ENCODE assay signal across 13 cellular contexts in the genomic region with DNA sequence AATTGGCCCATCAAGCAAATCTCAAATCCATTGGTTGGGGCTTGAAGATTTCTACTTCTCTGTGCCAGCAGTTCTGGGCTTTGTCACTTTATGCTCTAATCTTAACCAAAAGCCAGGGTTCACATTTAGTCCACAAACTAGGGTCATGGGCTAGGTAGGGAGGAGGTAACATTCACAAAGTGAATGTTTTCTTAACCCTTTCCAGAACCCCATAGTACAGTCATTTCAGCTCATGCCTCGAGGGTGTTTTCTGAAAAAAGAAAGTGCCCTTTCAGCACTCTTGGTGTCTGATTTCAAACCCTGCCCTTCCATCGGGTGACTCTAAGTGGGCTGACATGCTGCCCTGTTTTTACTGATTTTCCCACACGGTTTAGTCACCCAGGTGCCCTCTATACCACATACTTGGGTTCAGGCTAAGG. TPM values are rescaled to one million over a fixed set of nuclear protein-coding genes. Genes with fewer than 3 reads are reported as not detected.
A peak's percentile ranks its signal among the peaks of the same experiment; 100 is the strongest.
DNase-seq lines count a peak whose midpoint lies in the region; ATAC-seq, FAIRE-seq and TF ChIP-seq lines count a peak whose summit lies in the region.
"Had no signal": no experiment of that assay in that cellular context is flagged by ENCODE, and none has a peak within 500 bp of the region (broad histone marks: within the 10 kb centered on the region; RNA-seq: fewer than 3 reads in every experiment).

No MANE protein-coding gene starts in this region.

- peak overlapping the region in 1 of 10 donors; percentile 7 for H3K4me3 Mint-ChIP-seq in naive thymus-derived CD8-positive, alpha-beta T cell

- ATAC-seq in naive thymus-derived CD8-positive, alpha-beta T cell: no peak

- no peaks in the 10 kb centered on the region for H3K36me3 Mint-ChIP-seq in naive thymus-derived CD8-positive, alpha-beta T cell

- H3K27me3 Mint-ChIP-seq in naive thymus-derived CD8-positive, alpha-beta T cell: no peaks in the 10 kb centered on the region

- no peak for FAIRE-seq in RCC 7860 (lab: Jason Lieb, UNC)

- peak overlapping the region in 8 of 10 donors; percentile 58 to 96 (median 74) for H3K27ac Mint-ChIP-seq in naive thymus-derived CD8-positive, alpha-beta T cell

- peaks cover 15 to 84% (median 25%) of the 10 kb centered on the region in 4 donors for H3K4me1 Mint-ChIP-seq in naive thymus-derived CD8-positive, alpha-beta T cell

- POLR2A ChIA-PET in naive thymus-derived CD8-positive, alpha-beta T cell (lab: Charles Lee): no interaction called here

- H3K9me3 Mint-ChIP-seq in naive thymus-derived CD8-positive, alpha-beta T cell: no peaks in the 10 kb centered on the region

- peak; percentile 63 for DNase-seq in NCI-H2107 treated with DMSO at 0.1 percent for 48 hours (lab: John Stamatoyannopoulos, UW; ENCODE audit: unreplicated experiment)
- no peak for DNase-seq in NCI-H2107 (lab: John Stamatoyannopoulos, UW)
- peak; percentile 87 for DNase-seq in RPMI8226
- DNase-seq in naive thymus-derived CD8-positive, alpha-beta T cell: no peak
- DNase-seq in RCC 7860 (ENCODE audit: low spot score): no peak
- no peak for DNase-seq in glomerular visceral epithelial cell (ENCODE audit: extremely low spot score)
- no peak for DNase-seq in CD1c-positive myeloid dendritic cell (ENCODE audit: extremely low spot score)
- DNase-seq: DMS53, midbrain, NCI-H82, retina, SW 1271 had no signal

- TF ChIP-seq POLR2A in GM19099 (IDR thresholded peaks at IDR 0.05; ENCODE audit: extremely low read depth, insufficient read length, low read depth): peak; percentile 35

RNA-seq across cellular contexts. Expression of gene POU2AF1, which starts 2.6 kb away (rescaled TPM):
- total RNA-seq in naive thymus-derived CD8-positive, alpha-beta T cell: 1 to 10 TPM; 4.4 to 7.2 TPM
- polyA plus RNA-seq in naive thymus-derived CD8-positive, alpha-beta T cell: under 1 TPM; 0.12 to 0.41 (median 0.24) TPM

Comparison
In these comparisons a context has a peak if more than half of its experiments do, and no peak if none do; other contexts are left out.
1. DNase-seq: peak in NCI-H2107 treated with DMSO at 0.1 percent for 48 hours (single experiment) and RPMI8226 (single experiment); none in NCI-H2107 (single experiment), naive thymus-derived CD8-positive, alpha-beta T cell (0 of 10), RCC 7860 (single experiment), glomerular visceral epithelial cell (single experiment) and CD1c-positive myeloid dendritic cell (single experiment).